10 cellular contexts compared by ENCODE assay signal in genomic region chr11:12397953-12398352, GRCh38. TPM values are rescaled to one million over a fixed set of nuclear protein-coding genes. Genes with fewer than 3 reads are reported as not detected.
DNase-seq lines count a peak whose midpoint lies in the region; ATAC-seq, FAIRE-seq and TF ChIP-seq lines count a peak whose summit lies in the region.
"Had no signal": no experiment of that assay in that cellular context is flagged by ENCODE, and none has a peak within 500 bp of the region (broad histone marks: within the 10 kb centered on the region; RNA-seq: fewer than 3 reads in every experiment).

No MANE protein-coding gene starts in this region.

- CTCF ChIA-PET in T-cell (lab: Charles Lee), result interaction anchor here in 1 of 2 donors (1.0 kb wide), 1 partner anchor 21 kb away, joined by 3 read pairs; the partner anchor contains the start of gene PARVA

- peaks cover 0 to 2% of the 10 kb centered on the region in 2 donors for H3K9me3 ChIP-seq in esophagus (ENCODE audit: control insufficient read depth in 2 of 2, insufficient read depth in 1 of 2, low read depth in 1 of 2, low read length in 1 of 2)

- ATAC-seq in GM21786 (IDR thresholded peaks at IDR 0.05; ENCODE audit: unreplicated experiment), result no peak
- no peak for ATAC-seq in T-cell (replicated peaks in 1 of 4)
- ATAC-seq: HCT116 had no signal

- H3K4me3 Mint-ChIP-seq in mesothelial cell of epicardium (no peak overlapping the region), T-cell (no peak overlapping the region)

- peak overlapping the region; percentile 62 to 71 for H3K27ac ChIP-seq in esophagus (ENCODE audit: low read depth in 2 of 2, low read length in 1 of 2)
- H3K27ac ChIP-seq: KMS-11 had no signal

- H3K4me1 ChIP-seq in esophagus (ENCODE audit: control insufficient read depth in 2 of 2, insufficient read depth in 2 of 2, low read length in 1 of 2), result no peaks in the 10 kb centered on the region

- no peaks in the 10 kb centered on the region for H3K27me3 Mint-ChIP-seq in mesothelial cell of epicardium (ENCODE audit: low read depth)
- no peaks in the 10 kb centered on the region for H3K27me3 Mint-ChIP-seq in T-cell

- POLR2A ChIA-PET in T-cell (lab: Charles Lee), result no interaction called here

- peaks cover 37% of the 10 kb centered on the region for H3K4me1 Mint-ChIP-seq in mesothelial cell of epicardium
- H3K4me1 Mint-ChIP-seq in T-cell, result peaks cover 11 to 16% (median 12%) of the 10 kb centered on the region in 3 donors

- TF ChIP-seq CTCF in mesothelial cell of epicardium (IDR thresholded peaks at IDR 0.05; ENCODE audit: unreplicated experiment), result no peak

- H3K27ac Mint-ChIP-seq in mesothelial cell of epicardium (peak overlapping the region; percentile 91), T-cell (no peak overlapping the region)
- H3K27ac Mint-ChIP-seq: activated T-helper 2 cell treated with anti-CD3 and anti-CD28 coated beads, Interferon-gamma antibody, Interleukin-2, Interleukin-4, amounts not matched to agents 10 μg/mL and 5 μg/mL and 100 μg/mL, durations not matched to agents 14 hours and 24 hours and 36 hours had no signal

- WGBS in esophagus, 2 donors, result 53 to 68% methylated on average over 4 of the region's 4 CpGs

- H3K36me3 Mint-ChIP-seq in mesothelial cell of epicardium (peaks cover 31% of the 10 kb centered on the region), T-cell (peaks cover 2% of the 10 kb centered on the region)

- peak; percentile 33 for DNase-seq in NCI-H69 (lab: John Stamatoyannopoulos, UW)
- DNase-seq in mesothelial cell of epicardium (ENCODE audit: low spot score in 2 of 2, unreplicated experiment in 2 of 2), result no peak
- DNase-seq in urothelium cell line (ENCODE audit: low spot score), result peak; percentile 77
- no peak for DNase-seq in head of caudate nucleus
- DNase-seq in T-cell, result no peak

- intact Hi-C loops in head of caudate nucleus (cut with DNase I), result no loop called here

- H3K4me3 ChIP-seq in esophagus (ENCODE audit: low read depth in 1 of 2, low read length in 2 of 2), result no peak overlapping the region

- H3K36me3 ChIP-seq in esophagus (ENCODE audit: control insufficient read depth in 2 of 2, insufficient read depth in 2 of 2, low read length in 1 of 2), result no peaks in the 10 kb centered on the region

- H3K27me3 ChIP-seq in esophagus (ENCODE audit: control insufficient read depth in 1 of 2, insufficient read depth in 2 of 2, low read length in 2 of 2), result no peaks in the 10 kb centered on the region

- H3K9me3 Mint-ChIP-seq in mesothelial cell of epicardium (peaks cover 14% of the 10 kb centered on the region), T-cell (peaks cover 0 to 3% (median 3%) of the 10 kb centered on the region in 3 donors)
- H3K9me3 Mint-ChIP-seq: activated T-helper 2 cell treated with anti-CD3 and anti-CD28 coated beads, Interferon-gamma antibody, Interleukin-2, Interleukin-4, amounts not matched to agents 10 μg/mL and 5 μg/mL and 100 μg/mL, durations not matched to agents 14 hours and 24 hours and 36 hours had no signal

- no peak for FAIRE-seq in urothelium cell line (lab: Jason Lieb, UNC)

RNA-seq across cellular contexts. Expression of gene PARVA, which starts 20.6 kb away (rescaled TPM):
- 10 to 100 TPM in 1 of 2 donors, 1 to 10 TPM in 1; 8.2 to 18.3 TPM for polyA plus RNA-seq in esophagus
- total RNA-seq in mesothelial cell of epicardium (77.1 to 78.3 TPM (median 78.2 TPM) in 3 replicates), T-cell (under 1 TPM; 0.41 to 0.93 (median 0.75) TPM)
- total RNA-seq: activated T-helper 2 cell treated with anti-CD3 and anti-CD28 coated beads, Interferon-gamma antibody, Interleukin-2, Interleukin-4, amounts not matched to agents 10 μg/mL and 5 μg/mL and 100 μg/mL, durations not matched to agents 14 hours and 24 hours and 36 hours had no signal

Comparison
In these comparisons a context has a peak if more than half of its experiments do, and no peak if none do; other contexts are left out.
1. DNase-seq: peak in NCI-H69 (single experiment) and urothelium cell line (single experiment); none in mesothelial cell of epicardium (0 of 2), head of caudate nucleus (0 of 42) and T-cell (0 of 34).
2. RNA of gene PARVA, which starts 20.6 kb away (total RNA-seq): 77.1 to 78.3 TPM in mesothelial cell of epicardium; 0.41 to 0.93 TPM in T-cell; every median in the first group is over 10 times any median in the second.